Comparison of ENCODE assay signal across 17 cellular contexts in genomic region chr15:74662064-74662860, GRCh38. TPM values are rescaled to one million over a fixed set of nuclear protein-coding genes. Genes with fewer than 3 reads are reported as not detected.
DNase-seq lines count a peak whose midpoint lies in the region; ATAC-seq, FAIRE-seq and TF ChIP-seq lines count a peak whose summit lies in the region.
"Had no signal": no experiment of that assay in that cellular context is flagged by ENCODE, and none has a peak within 500 bp of the region (broad histone marks: within the 10 kb centered on the region; RNA-seq: fewer than 3 reads in every experiment).

No MANE protein-coding gene starts in this region.

- TF ChIP-seq CTCF in 22Rv1 (IDR thresholded peaks at IDR 0.05) (no peak), LNCaP clone FGC (IDR thresholded peaks at IDR 0.05; ENCODE audit: control insufficient read depth, extremely low read depth, insufficient read depth) (no peak), esophagus muscularis mucosa (IDR thresholded peaks at IDR 0.05) (no peak)

- H3K4me1 ChIP-seq in small intestine (ENCODE audit: control insufficient read depth in 2 of 2, insufficient read depth in 1 of 2, low read depth in 1 of 2, low read length in 1 of 2) (peaks cover 2 to 5% of the 10 kb centered on the region in 2 donors), esophagus muscularis mucosa (peaks cover 29 to 33% (median 32%) of the 10 kb centered on the region in 4 donors)

- DNase-seq in LNCaP clone FGC (ENCODE audit: low read depth) (peak; percentile 50), left colon (no peak), small intestine (peak; percentile 29), esophagus muscularis mucosa (ENCODE audit: extremely low spot score) (no peak), AG08396 (ENCODE audit: low spot score) (no peak), NCI-H1930 (lab: John Stamatoyannopoulos, UW) (no peak), NCI-H524 treated with DMSO at 0.1 percent for 48 hours (lab: John Stamatoyannopoulos, UW) (no peak)
- DNase-seq: COR-L47, GF-D8, GOT3, NCI-H1048, NCI-H1436 treated with DMSO at 0.1 percent for 48 hours, NCI-H2081 treated with DMSO at 0.1 percent for 48 hours, NCI-H510A treated with DMSO at 0.1 percent for 48 hours had no signal

- no peak for TF ChIP-seq EP300 in esophagus muscularis mucosa (IDR thresholded peaks at IDR 0.05)

- no peak for FAIRE-seq in small intestine (lab: Jason Lieb, UNC)

- intact Hi-C loops in left colon (cut with DNase I, micrococcal nuclease), result no loop called here
- intact Hi-C loops in esophagus muscularis mucosa (cut with DNase I), result no loop called here

- peak; percentile 48 for ATAC-seq in left colon
- ATAC-seq: Panc1 had no signal

- H3K27me3 ChIP-seq in small intestine (ENCODE audit: control insufficient read depth in 2 of 2, insufficient read depth in 2 of 2, low read length in 2 of 2) (no peaks in the 10 kb centered on the region), esophagus muscularis mucosa (no peaks in the 10 kb centered on the region)

- H3K36me3 ChIP-seq in small intestine (ENCODE audit: control insufficient read depth in 2 of 2, insufficient read depth in 2 of 2, low read length in 2 of 2) (no peaks in the 10 kb centered on the region), esophagus muscularis mucosa (no peaks in the 10 kb centered on the region)

- H3K4me3 ChIP-seq in LNCaP clone FGC (ENCODE audit: low read depth, low read length), result no peak overlapping the region
- H3K4me3 ChIP-seq in small intestine (ENCODE audit: low read depth in 1 of 2, low read length in 2 of 2), result no peak overlapping the region
- no peak overlapping the region for H3K4me3 ChIP-seq in esophagus muscularis mucosa

- TF ChIP-seq POLR2A in esophagus muscularis mucosa (IDR thresholded peaks at IDR 0.05; ENCODE audit: low read depth), result no peak

- H3K27ac ChIP-seq in 22Rv1 (peak overlapping the region; percentile 72), small intestine (ENCODE audit: low read depth in 1 of 2, low read length in 1 of 2) (peak overlapping the region in 1 of 2 donors; percentile 81), esophagus muscularis mucosa (replicated peaks in 1 of 4) (peak overlapping the region in 1 of 4 donors; percentile 17)
- H3K27ac ChIP-seq: KMS-11 had no signal

- H3K9me3 ChIP-seq in small intestine (ENCODE audit: control insufficient read depth, low read depth) (no peaks in the 10 kb centered on the region), esophagus muscularis mucosa (no peaks in the 10 kb centered on the region)

- 47 to 79% (median 58%) methylated on average over 4 of the region's 4 CpGs for WGBS in small intestine, 3 donors
- WGBS in esophagus muscularis mucosa, result 89% methylated on average over 4 of the region's 4 CpGs

RNA-seq across cellular contexts. Expression of gene EDC3, which starts 33.6 kb away (rescaled TPM):
- total RNA-seq in left colon, result 10 to 100 TPM; 21.6 to 32.5 TPM
- polyA plus RNA-seq in small intestine, result 10 to 100 TPM; 13.5 to 25.5 (median 16.9) TPM
- total RNA-seq in esophagus muscularis mucosa, result 10 to 100 TPM in 3 of 4 donors, 1 to 10 TPM in 1; 9.6 to 19.5 (median 17.9) TPM

RNA-seq across cellular contexts. Expression of gene CLK3, which starts 46.6 kb away (rescaled TPM):
- total RNA-seq in left colon, result 10 to 100 TPM; 90.8 to 92.9 TPM
- polyA plus RNA-seq in small intestine, result 10 to 100 TPM; 47.8 to 84.5 (median 73.2) TPM
- total RNA-seq in esophagus muscularis mucosa, result 10 to 100 TPM; 74.6 to 89.8 (median 80.7) TPM

Comparison
In these comparisons a context has a peak if more than half of its experiments do, and no peak if none do; other contexts are left out.
1. DNase-seq: peak in LNCaP clone FGC (single experiment) and small intestine (single experiment); none in left colon (0 of 2), esophagus muscularis mucosa (single experiment), AG08396 (single experiment), NCI-H1930 (0 of 2) and NCI-H524 treated with DMSO at 0.1 percent for 48 hours (single experiment).